9 cellular contexts compared by ENCODE assay signal in the genomic region with DNA sequence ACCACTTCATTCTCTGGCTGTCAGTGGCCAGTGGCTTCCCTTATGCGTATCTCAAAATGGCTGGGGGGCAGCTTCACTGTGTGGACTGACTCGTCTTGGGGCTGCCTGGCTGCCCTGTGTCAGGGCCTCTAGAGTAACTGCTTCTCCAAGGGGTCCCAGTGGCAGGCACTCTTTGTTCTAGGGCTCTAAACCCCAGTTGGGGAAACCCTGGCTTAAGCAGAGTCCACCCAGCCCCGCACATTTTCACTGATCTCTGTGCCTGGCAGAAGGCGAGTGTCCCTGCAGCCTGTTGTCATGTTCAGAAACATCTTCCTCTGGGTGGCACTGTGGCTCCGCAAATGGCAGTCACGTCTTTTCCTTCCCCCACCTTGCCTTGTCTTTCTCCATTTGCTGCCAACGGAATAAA. TPM values are rescaled to one million over a fixed set of nuclear protein-coding genes. Genes with fewer than 3 reads are reported as not detected.
DNase-seq lines count a peak whose midpoint lies in the region; ATAC-seq and TF ChIP-seq lines count a peak whose summit lies in the region.
"Had no signal": no experiment of that assay in that cellular context is flagged by ENCODE, and none has a peak within 500 bp of the region (broad histone marks: within the 10 kb centered on the region; RNA-seq: fewer than 3 reads in every experiment).

No MANE protein-coding gene starts in this region.

- no peak overlapping the region for H3K4me2 ChIP-seq in hepatocyte

- ATAC-seq in HG03097 (IDR thresholded peaks at IDR 0.05; ENCODE audit: low FRiP score, unreplicated experiment) (peak; percentile 55), GM18520 (IDR thresholded peaks at IDR 0.05; ENCODE audit: unreplicated experiment) (no peak)
- peak; percentile 45 to 49 for ATAC-seq in naive thymus-derived CD8-positive, alpha-beta T cell

- H3K4me3 Mint-ChIP-seq in naive thymus-derived CD8-positive, alpha-beta T cell: peak overlapping the region in 3 of 10 donors; percentile 45 to 58 (median 46)

- H3K36me3 Mint-ChIP-seq in naive thymus-derived CD8-positive, alpha-beta T cell: peaks cover 0 to 38% (median 2%) of the 10 kb centered on the region in 3 donors

- no peak overlapping the region for H3K4me3 ChIP-seq in hepatocyte
- H3K4me3 ChIP-seq: left ventricle myocardium inferior had no signal

- DNase-seq in GM13977 (ENCODE audit: low spot score) (peak; percentile 61), anterior cingulate cortex (lab: John Stamatoyannopoulos, UW) (peak in 40 of 58 donors; percentile 2 to 88 (median 64)), hepatocyte (ENCODE audit: low spot score) (no peak), GM03348 (ENCODE audit: low spot score) (no peak), NCI-H2029 treated with DMSO at 0.1 percent for 48 hours (lab: John Stamatoyannopoulos, UW) (no peak)
- peak in 5 of 10 donors; percentile 50 to 74 (median 72) for DNase-seq in naive thymus-derived CD8-positive, alpha-beta T cell
- DNase-seq: left ventricle myocardium inferior had no signal

- H3K79me2 ChIP-seq in hepatocyte: no peaks in the 10 kb centered on the region

- H2AFZ ChIP-seq in hepatocyte: no peak overlapping the region

- TF ChIP-seq CTCF in GM13977 (IDR thresholded peaks at IDR 0.05; ENCODE audit: extremely low read depth, insufficient read depth, missing control alignments): peak; percentile 62
- TF ChIP-seq CTCF in hepatocyte (IDR thresholded peaks at IDR 0.05; ENCODE audit: poor library complexity): no peak

- POLR2A ChIA-PET in naive thymus-derived CD8-positive, alpha-beta T cell (lab: Charles Lee): interaction anchor here (1.2 kb wide), 1 partner anchor 24 kb away, joined by 3 read pairs; no protein-coding TSS in a partner anchor

- no peaks in the 10 kb centered on the region for H3K4me1 ChIP-seq in hepatocyte (ENCODE audit: insufficient read depth)
- H3K4me1 ChIP-seq: left ventricle myocardium inferior had no signal

- no peaks in the 10 kb centered on the region for H3K36me3 ChIP-seq in hepatocyte (replicated peaks; ENCODE audit: insufficient read depth, low read depth)
- H3K36me3 ChIP-seq: left ventricle myocardium inferior had no signal

- H3K27ac ChIP-seq in hepatocyte: no peak overlapping the region
- H3K27ac ChIP-seq: left ventricle myocardium inferior had no signal

- no peaks in the 10 kb centered on the region for H3K9me3 ChIP-seq in hepatocyte (ENCODE audit: low read depth)
- H3K9me3 ChIP-seq: left ventricle myocardium inferior had no signal

- H3K27ac Mint-ChIP-seq in naive thymus-derived CD8-positive, alpha-beta T cell: peak overlapping the region in 6 of 10 donors; percentile 6 to 86 (median 62)

- H3K27me3 ChIP-seq in hepatocyte: no peaks in the 10 kb centered on the region

- no peaks in the 10 kb centered on the region for H3K9me3 Mint-ChIP-seq in naive thymus-derived CD8-positive, alpha-beta T cell

- in situ Hi-C loops in GM13977 (cut with MboI; ENCODE audit: low pct_unique_long_range_greater_than_20kb, low sequenced_read_pairs, unreplicated experiment): no loop called here

- H3K27me3 Mint-ChIP-seq in naive thymus-derived CD8-positive, alpha-beta T cell: no peaks in the 10 kb centered on the region

- no peaks in the 10 kb centered on the region for H4K20me1 ChIP-seq in hepatocyte (ENCODE audit: insufficient read depth, poor library complexity, severe bottlenecking)

- peaks cover 16 to 36% (median 26%) of the 10 kb centered on the region in 4 donors for H3K4me1 Mint-ChIP-seq in naive thymus-derived CD8-positive, alpha-beta T cell

- H3K9me2 ChIP-seq in hepatocyte (replicated peaks; ENCODE audit: insufficient read depth): no peaks in the 10 kb centered on the region

- 94% methylated on average over 7 of the region's 7 CpGs for WGBS in hepatocyte (ENCODE audit: low lambda C conversion rate, missing lambda C conversion rate)

RNA-seq across cellular contexts. Expression of a gene that starts 59.7 kb away (rescaled TPM):
- total RNA-seq in naive thymus-derived CD8-positive, alpha-beta T cell: 10 to 100 TPM; 30.9 to 34.3 TPM
- 10 to 100 TPM; 64.3 to 91.9 (median 73.0) TPM for polyA plus RNA-seq in naive thymus-derived CD8-positive, alpha-beta T cell
- total RNA-seq in hepatocyte: 14.4 and 20.4 TPM in 2 replicates
- polyA plus RNA-seq in hepatocyte: 161 and 166 TPM in 2 replicates

Comparison
In these comparisons a context has a peak if more than half of its experiments do, and no peak if none do; other contexts are left out.
1. DNase-seq: peak in GM13977 (single experiment) and anterior cingulate cortex (40 of 58); none in hepatocyte (single experiment), GM03348 (single experiment) and NCI-H2029 treated with DMSO at 0.1 percent for 48 hours (single experiment).